In genomic region chr20:25042531-25043498, GRCh38 we compare ENCODE assay signal across 9 cellular contexts. TPM values are rescaled to one million over a fixed set of nuclear protein-coding genes. Genes with fewer than 3 reads are reported as not detected.
DNase-seq lines count a peak whose midpoint lies in the region; ATAC-seq, FAIRE-seq and TF ChIP-seq lines count a peak whose summit lies in the region.
"Had no signal": no experiment of that assay in that cellular context is flagged by ENCODE, and none has a peak within 500 bp of the region (broad histone marks: within the 10 kb centered on the region; RNA-seq: fewer than 3 reads in every experiment).

No MANE protein-coding gene starts in this region.

- H3K9me3 ChIP-seq in pancreas (no peaks in the 10 kb centered on the region), WERI-Rb-1 (ENCODE audit: severe bottlenecking) (no peaks in the 10 kb centered on the region)

- FAIRE-seq in pancreas (lab: Jason Lieb, UNC) = no peak

- intact Hi-C loops in pancreas (cut with DNase I) = no loop called here

- H3K27me3 Mint-ChIP-seq in central memory CD8-positive, alpha-beta T cell = no peaks in the 10 kb centered on the region

- TF ChIP-seq POLR2A in GM19099 (IDR thresholded peaks at IDR 0.05; ENCODE audit: extremely low read depth, insufficient read length, low read depth) (peak; percentile 30), Raji (IDR thresholded peaks at IDR 0.05; ENCODE audit: insufficient read depth, low read depth, low read length) (peak; percentile 56)

- 74 to 76% methylated on average over 14 of the region's 14 CpGs for WGBS in pancreas, 2 donors

- peaks cover 70 to 75% (median 74%) of the 10 kb centered on the region in 3 donors for H3K4me1 ChIP-seq in pancreas

- ATAC-seq in HG02938 (IDR thresholded peaks at IDR 0.05; ENCODE audit: unreplicated experiment) (peak; percentile 82), pancreas (peak in 2 of 4 donors; percentile 26 to 30)
- peak; percentile 88 for ATAC-seq in central memory CD8-positive, alpha-beta T cell (replicated peaks; ENCODE audit: extremely low read depth, poor library complexity, severe bottlenecking)

- TF ChIP-seq CTCF in pancreas (IDR thresholded peaks at IDR 0.05) (no peak), WERI-Rb-1 (IDR thresholded peaks at IDR 0.05; ENCODE audit: low read depth, low read length) (no peak)

- peak in 1 of 2 donors; percentile 46 for DNase-seq in central memory CD8-positive, alpha-beta T cell (ENCODE audit: low spot score in 2 of 2)
- DNase-seq in pancreas = peak in 4 of 6 donors; percentile 52 to 58 (median 56)
- no peak for DNase-seq in NCI-H1694 (lab: John Stamatoyannopoulos, UW)
- DNase-seq in WERI-Rb-1 = no peak
- DNase-seq in COR-L47 (lab: John Stamatoyannopoulos, UW) = no peak

- H3K27ac ChIP-seq in pancreas = peak overlapping the region; percentile 31 to 82 (median 49)
- no peak overlapping the region for H3K27ac ChIP-seq in WERI-Rb-1

- no peaks in the 10 kb centered on the region for H3K9me3 Mint-ChIP-seq in central memory CD8-positive, alpha-beta T cell

- H3K36me3 ChIP-seq in pancreas = peaks cover 0 to 18% (median 0%) of the 10 kb centered on the region in 3 donors
- no peaks in the 10 kb centered on the region for H3K36me3 ChIP-seq in WERI-Rb-1

- H3K36me3 Mint-ChIP-seq in central memory CD8-positive, alpha-beta T cell (ENCODE audit: insufficient read depth) = peaks cover 22% of the 10 kb centered on the region

- no peak overlapping the region for H3K4me3 ChIP-seq in pancreas
- H3K4me3 ChIP-seq in WERI-Rb-1 (ENCODE audit: low read depth, low read length) = no peak overlapping the region

- H3K27me3 ChIP-seq in pancreas (no peaks in the 10 kb centered on the region), WERI-Rb-1 (ENCODE audit: insufficient read depth, low read depth, severe bottlenecking) (no peaks in the 10 kb centered on the region)

- peak overlapping the region; percentile 62 for H3K4me3 Mint-ChIP-seq in central memory CD8-positive, alpha-beta T cell

- H3K4me1 Mint-ChIP-seq in central memory CD8-positive, alpha-beta T cell = peaks cover 36% of the 10 kb centered on the region

- peak overlapping the region; percentile 96 for H3K27ac Mint-ChIP-seq in central memory CD8-positive, alpha-beta T cell (ENCODE audit: low read depth)

RNA-seq across cellular contexts. Expression of gene ACSS1, which starts 15.1 kb away (rescaled TPM):
- 10 to 100 TPM; 30.4 to 47.2 (median 36.0) TPM for total RNA-seq in pancreas
- 10 to 100 TPM; 34.6 to 43.7 TPM for polyA plus RNA-seq in pancreas

RNA-seq across cellular contexts. Expression of gene VSX1, which starts 39.1 kb away (rescaled TPM):
- under 1 TPM; 0.13 to 0.31 (median 0.23) TPM for total RNA-seq in pancreas
- under 1 TPM; 0.08 to 0.77 TPM for polyA plus RNA-seq in pancreas
- total RNA-seq: kidney epithelial cell had no signal

RNA-seq across cellular contexts. Expression of gene APMAP, which starts 50.3 kb away (rescaled TPM):
- total RNA-seq in pancreas = 10 to 100 TPM; 20.8 to 39.2 (median 28.4) TPM
- 10 to 100 TPM; 22.9 to 47.8 TPM for polyA plus RNA-seq in pancreas

Comparison
In these comparisons a context has a peak if more than half of its experiments do, and no peak if none do; other contexts are left out.
1. DNase-seq: peak in pancreas (4 of 6); none in NCI-H1694 (single experiment), WERI-Rb-1 (single experiment) and COR-L47 (single experiment).